ENCODE assay signal across 8 cellular contexts in the genomic region with DNA sequence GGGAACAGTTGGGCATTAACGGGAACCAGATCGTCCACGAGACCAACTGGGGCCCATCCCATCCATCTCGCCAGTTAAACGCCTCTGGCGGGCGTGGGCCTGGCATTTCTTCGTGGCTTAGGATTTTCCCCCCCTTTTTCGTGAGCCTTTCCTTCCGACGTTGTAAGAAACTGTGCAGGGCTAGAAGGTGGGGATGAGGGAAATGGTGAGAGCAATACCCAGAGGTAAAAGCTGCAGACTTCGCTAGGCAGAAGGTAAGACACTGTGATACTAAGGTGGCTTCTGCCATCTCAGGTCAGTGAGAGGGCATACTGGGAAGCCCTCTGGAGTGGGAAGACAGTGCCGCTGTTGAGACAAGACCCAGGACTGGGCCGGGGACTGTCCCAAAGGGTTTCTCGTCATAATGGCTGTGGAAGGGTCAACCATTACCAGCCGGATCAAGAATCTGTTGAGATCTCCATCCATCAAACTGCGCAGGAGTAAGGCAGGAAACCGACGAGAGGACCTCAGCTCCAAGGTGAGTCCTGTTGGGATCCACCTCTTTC. TPM values are rescaled to one million over a fixed set of nuclear protein-coding genes. Genes with fewer than 3 reads are reported as not detected.
DNase-seq lines count a peak whose midpoint lies in the region; ATAC-seq and TF ChIP-seq lines count a peak whose summit lies in the region.

No MANE protein-coding gene starts in this region.

- no CpG with 5 or more reads among the region's 19 CpGs for WGBS in neuronal stem cell (ENCODE audit: extremely low coverage in 2 of 2, insufficient read length in 2 of 2, insufficient replicate concordance in 1 of 2), 2 donors

- H4K8ac ChIP-seq in neuronal stem cell (ENCODE audit: low read depth, low read length): no peak overlapping the region

- no peak overlapping the region for H4K91ac ChIP-seq in neuronal stem cell (ENCODE audit: low read depth, low read length, poor library complexity)

- H2BK12ac ChIP-seq in neuronal stem cell (ENCODE audit: low read length): no peak overlapping the region

- peaks cover 34% of the 10 kb centered on the region for H3K4me1 ChIP-seq in HAP-1
- H3K4me1 ChIP-seq in SJCRH30: peaks cover 28% of the 10 kb centered on the region
- H3K4me1 ChIP-seq in neuronal stem cell (ENCODE audit: control insufficient read depth in 2 of 2, insufficient read depth in 1 of 2, low read depth in 1 of 2, low read length in 2 of 2): peaks cover 10 to 15% of the 10 kb centered on the region in 2 donors

- H3K36me3 ChIP-seq in HAP-1 (replicated peaks) (no peaks in the 10 kb centered on the region), SJCRH30 (no peaks in the 10 kb centered on the region), neuronal stem cell (replicated peaks in 1 of 2; ENCODE audit: control insufficient read depth in 2 of 2, insufficient read depth in 2 of 2, low read length in 2 of 2) (peaks cover 0 to 11% of the 10 kb centered on the region in 2 donors)

- peak overlapping the region; percentile 86 for H3K23ac ChIP-seq in neuronal stem cell (ENCODE audit: low read depth, low read length, poor library complexity)

- H3K9me3 ChIP-seq in HAP-1 (no peaks in the 10 kb centered on the region), SJCRH30 (replicated peaks) (no peaks in the 10 kb centered on the region), neuronal stem cell (replicated peaks in 1 of 2; ENCODE audit: control insufficient read depth in 2 of 2, insufficient read depth in 1 of 2, low read depth in 1 of 2, low read length in 2 of 2) (no peaks in the 10 kb centered on the region)

- no peaks in the 10 kb centered on the region for H3K79me1 ChIP-seq in neuronal stem cell (ENCODE audit: low read depth, low read length)

- H2AK5ac ChIP-seq in neuronal stem cell (ENCODE audit: low read depth, low read length): no peak overlapping the region

- TF ChIP-seq CTCF in epithelial cell of esophagus (IDR thresholded peaks at IDR 0.05; ENCODE audit: insufficient read depth, low read depth, low read length, missing control alignments): no peak

- ATAC-seq in GM18909 (IDR thresholded peaks at IDR 0.05; ENCODE audit: poor library complexity, unreplicated experiment): no peak

- in situ Hi-C loops in HAP-1 (cut with MboI; ENCODE audit: low sequenced_read_pairs): loop anchor here (5.0 kb wide), 1 partner anchor 37 kb away; no protein-coding TSS in a partner anchor

- H3K27me3 ChIP-seq in HAP-1 (ENCODE audit: low read depth): no peaks in the 10 kb centered on the region
- no peaks in the 10 kb centered on the region for H3K27me3 ChIP-seq in SJCRH30
- H3K27me3 ChIP-seq in neuronal stem cell (ENCODE audit: control insufficient read depth in 3 of 3, insufficient read depth in 3 of 3, low read depth in 1 of 3, low read length in 3 of 3): no peaks in the 10 kb centered on the region

- peak overlapping the region; percentile 77 for H3K4me2 ChIP-seq in neuronal stem cell (ENCODE audit: insufficient read depth, low read length, poor library complexity, severe bottlenecking)

- DNase-seq in HAP-1 (ENCODE audit: low spot score in 2 of 2): no peak
- DNase-seq in SJCRH30: no peak
- peak; percentile 36 for DNase-seq in epithelial cell of esophagus (ENCODE audit: low read depth)
- DNase-seq in neuronal stem cell (ENCODE audit: low spot score): no peak
- no peak for DNase-seq in retina
- DNase-seq in DMS114 treated with DMSO at 0.1 percent for 48 hours (lab: John Stamatoyannopoulos, UW; ENCODE audit: unreplicated experiment): no peak
- no peak for DNase-seq in OCI-M1 (lab: John Stamatoyannopoulos, UW)

- peak overlapping the region; percentile 87 for H2BK5ac ChIP-seq in neuronal stem cell (ENCODE audit: low read length)

- peak overlapping the region; percentile 92 for H3K9ac ChIP-seq in neuronal stem cell (ENCODE audit: low read depth, low read length, poor library complexity)

- peak overlapping the region; percentile 96 for H2AFZ ChIP-seq in neuronal stem cell (ENCODE audit: low read length)

- peak overlapping the region; percentile 28 for H3K27ac ChIP-seq in SJCRH30
- H3K27ac ChIP-seq in neuronal stem cell (replicated peaks; ENCODE audit: low read length): peak overlapping the region; percentile 98

- peak overlapping the region; percentile 60 for H3K4me3 ChIP-seq in HAP-1
- peak overlapping the region; percentile 64 for H3K4me3 ChIP-seq in SJCRH30
- H3K4me3 ChIP-seq in epithelial cell of esophagus (ENCODE audit: low read length): peak overlapping the region; percentile 86
- peak overlapping the region; percentile 76 to 87 for H3K4me3 ChIP-seq in neuronal stem cell (ENCODE audit: low read length in 2 of 2)

- no peak overlapping the region for H2BK120ac ChIP-seq in neuronal stem cell (ENCODE audit: low read depth, low read length)

- H2BK15ac ChIP-seq in neuronal stem cell (ENCODE audit: low read length): no peak overlapping the region

- H3K14ac ChIP-seq in neuronal stem cell (ENCODE audit: low read length): peak overlapping the region; percentile 31

- H3K18ac ChIP-seq in neuronal stem cell (ENCODE audit: low read length): peak overlapping the region; percentile 95

- H3K4ac ChIP-seq in neuronal stem cell (ENCODE audit: low read length): no peak overlapping the region

RNA-seq across cellular contexts. Expression of a gene that starts 0.7 kb away (rescaled TPM):
- total RNA-seq in SJCRH30 (2014; rRNA removed; shearing (Covaris generic)): 10.9 and 14.5 TPM in 2 replicates
- polyA plus RNA-seq in neuronal stem cell (2013, experiment 1 of 2): 9.3 TPM
- polyA plus RNA-seq in neuronal stem cell (2013, experiment 2 of 2): 8.2 TPM

RNA-seq across cellular contexts. Expression of a gene that starts 52.9 kb away (rescaled TPM):
- 7.0 and 7.5 TPM in 2 replicates for total RNA-seq in SJCRH30 (2014; rRNA removed; shearing (Covaris generic))
- polyA plus RNA-seq in neuronal stem cell (2013, experiment 1 of 2): 14.4 TPM
- polyA plus RNA-seq in neuronal stem cell (2013, experiment 2 of 2): 14.3 TPM
